In the genomic region with DNA sequence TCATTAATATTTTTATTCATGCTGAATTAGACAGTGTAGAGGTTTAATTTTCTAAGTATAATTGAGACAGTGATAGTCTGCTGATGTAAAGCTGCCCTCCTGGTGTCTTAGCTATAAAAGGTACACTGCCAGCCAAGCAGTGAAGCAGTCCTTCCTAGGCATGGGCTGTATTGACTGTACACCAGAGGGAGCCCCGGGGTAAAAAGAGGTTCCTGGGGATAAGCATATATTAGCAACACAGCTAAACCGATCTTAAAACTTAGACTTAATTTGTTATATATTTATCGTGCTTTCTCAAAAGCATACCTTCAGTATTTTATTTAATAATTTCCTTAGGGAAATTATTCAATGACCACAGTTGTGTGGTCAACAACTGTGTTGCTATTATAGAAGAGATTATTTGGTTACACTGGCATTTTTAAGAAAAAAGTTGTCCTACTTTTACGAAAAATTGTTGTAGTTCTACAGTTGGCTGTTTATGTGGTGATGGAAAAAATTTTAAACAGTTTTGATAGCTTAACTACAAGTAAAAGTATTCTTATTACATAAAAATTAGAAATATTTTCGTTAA, we compare ENCODE assay signal across 8 cellular contexts.
A peak's percentile ranks its signal among the peaks of the same experiment; 100 is the strongest.
DNase-seq lines count a peak whose midpoint lies in the region; ATAC-seq and TF ChIP-seq lines count a peak whose summit lies in the region.

No MANE protein-coding gene starts in this region.

- TF ChIP-seq EP300 in SK-N-SH (IDR thresholded peaks at IDR 0.05; ENCODE audit: borderline replicate concordance in 1 of 2, low read depth in 1 of 2, low read length in 1 of 2), result no peak

- H4K20me1 ChIP-seq in SK-N-SH (ENCODE audit: insufficient read depth), result no peaks in the 10 kb centered on the region

- peak; percentile 52 for ATAC-seq in HG03095 (IDR thresholded peaks at IDR 0.05; ENCODE audit: unreplicated experiment)

- H3F3A ChIP-seq in SK-N-SH (replicated peaks; ENCODE audit: insufficient read depth), result peaks cover 24% of the 10 kb centered on the region

- CTCF ChIA-PET in SK-N-SH (lab: Yijun Ruan, JAX), result interaction anchor here (0.8 to 1.6 kb wide), 3 partner anchors 56 to 448 kb away, joined by 3 to 10 read pairs (median 3); no protein-coding TSS in a partner anchor

- no peak overlapping the region for H2AFZ ChIP-seq in SK-N-SH (ENCODE audit: low read depth)

- H3K9me2 ChIP-seq in SK-N-SH, result no peaks in the 10 kb centered on the region

- no peaks in the 10 kb centered on the region for H3K27me3 ChIP-seq in SK-N-SH (ENCODE audit: insufficient read depth)

- no peak overlapping the region for H3K4me3 Mint-ChIP-seq in progenitor cell of endocrine pancreas (ENCODE audit: low read depth)

- H3K36me3 Mint-ChIP-seq in progenitor cell of endocrine pancreas (ENCODE audit: insufficient read depth), result peaks cover 46% of the 10 kb centered on the region

- peak; percentile 56 for TF ChIP-seq RAD21 in SK-N-SH (IDR thresholded peaks at IDR 0.05; ENCODE audit: low read length)

- H3K4me1 ChIP-seq in SK-N-SH (ENCODE audit: control insufficient read depth in 1 of 2, insufficient read depth in 2 of 2, low read depth in 1 of 2, low read length in 1 of 2), result peaks cover 0 to 2% of the 10 kb centered on the region in 2 experiments; a peak in 2 of 4 replicates

- WGBS in SK-N-SH (ENCODE audit: low lambda C conversion rate), result 96% methylated on average over 5 of the region's 5 CpGs

- no peaks in the 10 kb centered on the region for H3K27me3 Mint-ChIP-seq in progenitor cell of endocrine pancreas

- H3K4me2 ChIP-seq in SK-N-SH, result no peak overlapping the region

- peaks cover 21% of the 10 kb centered on the region for H3K4me1 Mint-ChIP-seq in progenitor cell of endocrine pancreas (ENCODE audit: low read depth)

- H3K27ac ChIP-seq in SK-N-SH (ENCODE audit: low read depth in 2 of 2, low read length in 1 of 2), result no peak overlapping the region

- peaks cover 72 to 97% of the 10 kb centered on the region in 2 experiments for H3K36me3 ChIP-seq in SK-N-SH (replicated peaks in 1 of 2; ENCODE audit: control insufficient read depth in 1 of 2, insufficient read depth in 2 of 2, low read length in 1 of 2)

- H3K79me2 ChIP-seq in SK-N-SH (ENCODE audit: insufficient read depth), result peaks cover 33% of the 10 kb centered on the region

- TF ChIP-seq CTCF in SK-N-SH (IDR thresholded peaks at IDR 0.05) (peak; percentile 57), epithelial cell of proximal tubule (conservative IDR thresholded peaks at IDR 0.05; ENCODE audit: low read depth, low read length) (peak; percentile 71), progenitor cell of endocrine pancreas (IDR thresholded peaks at IDR 0.05; ENCODE audit: unreplicated experiment) (peak; percentile 55)

- POLR2A ChIA-PET in SK-N-SH (lab: Yijun Ruan, JAX), result no interaction called here

- H3K4me3 ChIP-seq in SK-N-SH (ENCODE audit: low read depth in 2 of 2, low read length in 1 of 2) (no peak overlapping the region), epithelial cell of proximal tubule (ENCODE audit: low read depth, low read length) (no peak overlapping the region)

- peak; percentile 42 for DNase-seq in stimulated activated CD4-positive, alpha-beta T cell treated with anti-CD3 and anti-CD28 coated beads, Interleukin-15, amount 100 ng/mL, for 24 hours
- DNase-seq in stimulated activated CD4-positive, alpha-beta T cell treated with anti-CD3 and anti-CD28 coated beads, Interleukin-2, amount 100 ng/mL, for 48 hours, result no peak
- peak; percentile 33 for DNase-seq in SK-N-SH
- no peak for DNase-seq in epithelial cell of proximal tubule (ENCODE audit: low read depth)
- DNase-seq in progenitor cell of endocrine pancreas (ENCODE audit: low spot score, unreplicated experiment), result no peak
- no peak for DNase-seq in activated effector memory CD4-positive, alpha-beta T cell treated with Interleukin-2 at 50 U/mL for 16 hours
- no peak for DNase-seq in NCI-H1092 (lab: John Stamatoyannopoulos, UW)

- H3K27ac Mint-ChIP-seq in progenitor cell of endocrine pancreas, result no peak overlapping the region

- H3K9me3 ChIP-seq in SK-N-SH, result no peaks in the 10 kb centered on the region

- H3K9me3 Mint-ChIP-seq in progenitor cell of endocrine pancreas (ENCODE audit: low read depth), result peaks cover 3% of the 10 kb centered on the region

- no peak overlapping the region for H3K9ac ChIP-seq in SK-N-SH

TF ChIP-seq in SK-N-SH, 30 proteins besides CTCF, POLR2A, EP300 and RAD21:
- no peak for TF ChIP-seq ELF1 (IDR thresholded peaks at IDR 0.05)
- TF ChIP-seq, protein P1, sequence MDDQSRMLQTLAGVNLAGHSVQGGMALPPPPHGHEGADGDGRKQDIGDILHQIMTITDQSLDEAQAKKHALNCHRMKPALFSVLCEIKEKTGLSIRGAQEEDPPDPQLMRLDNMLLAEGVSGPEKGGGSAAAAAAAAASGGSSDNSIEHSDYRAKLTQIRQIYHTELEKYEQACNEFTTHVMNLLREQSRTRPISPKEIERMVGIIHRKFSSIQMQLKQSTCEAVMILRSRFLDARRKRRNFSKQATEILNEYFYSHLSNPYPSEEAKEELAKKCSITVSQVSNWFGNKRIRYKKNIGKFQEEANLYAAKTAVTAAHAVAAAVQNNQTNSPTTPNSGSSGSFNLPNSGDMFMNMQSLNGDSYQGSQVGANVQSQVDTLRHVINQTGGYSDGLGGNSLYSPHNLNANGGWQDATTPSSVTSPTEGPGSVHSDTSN (IDR thresholded peaks at IDR 0.05), result no peak
- TF ChIP-seq SMC3 (IDR thresholded peaks at IDR 0.05; ENCODE audit: low read depth, low read length), result peak; percentile 55

Comparison
In these comparisons a context has a peak if more than half of its experiments do, and no peak if none do; other contexts are left out.
1. DNase-seq: peak in stimulated activated CD4-positive, alpha-beta T cell treated with anti-CD3 and anti-CD28 coated beads, Interleukin-15, amount 100 ng/mL, for 24 hours (single experiment) and SK-N-SH (single experiment); none in stimulated activated CD4-positive, alpha-beta T cell treated with anti-CD3 and anti-CD28 coated beads, Interleukin-2, amount 100 ng/mL, for 48 hours (0 of 2), epithelial cell of proximal tubule (single experiment), progenitor cell of endocrine pancreas (single experiment), activated effector memory CD4-positive, alpha-beta T cell treated with Interleukin-2 at 50 U/mL for 16 hours (single experiment) and NCI-H1092 (single experiment).
2. Peak in every context shown above with its lines, with median percentiles within 50 percentile points of each other: CTCF ChIP-seq.